Comparison of ENCODE assay signal across 2 cellular contexts in the genomic region with DNA sequence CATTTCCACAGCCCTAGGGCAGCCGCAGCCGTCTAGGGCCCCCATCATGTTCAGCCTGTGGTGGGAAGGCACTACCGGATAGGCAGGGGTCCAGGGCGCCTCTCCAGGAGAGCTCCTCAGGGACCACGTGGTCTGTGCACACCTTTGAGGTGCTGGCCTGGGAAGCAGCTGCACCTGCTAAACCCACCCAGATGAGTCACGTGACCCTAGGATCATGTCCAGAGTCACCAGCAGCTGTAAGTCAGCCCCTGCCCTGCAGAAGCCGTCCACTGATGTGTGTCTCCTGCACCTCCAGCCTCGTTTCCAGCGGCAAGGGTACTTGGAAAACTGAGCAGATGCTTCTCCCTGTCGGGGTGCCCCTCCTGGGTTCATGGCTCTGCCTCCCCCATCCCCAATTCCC.
TF ChIP-seq lines count a peak whose summit lies in the region.

No MANE protein-coding gene starts in this region.

TF ChIP-seq in HepG2, 621 proteins besides CTCF, POLR2A, EP300 and RAD21:
- TF ChIP-seq, protein P1, sequence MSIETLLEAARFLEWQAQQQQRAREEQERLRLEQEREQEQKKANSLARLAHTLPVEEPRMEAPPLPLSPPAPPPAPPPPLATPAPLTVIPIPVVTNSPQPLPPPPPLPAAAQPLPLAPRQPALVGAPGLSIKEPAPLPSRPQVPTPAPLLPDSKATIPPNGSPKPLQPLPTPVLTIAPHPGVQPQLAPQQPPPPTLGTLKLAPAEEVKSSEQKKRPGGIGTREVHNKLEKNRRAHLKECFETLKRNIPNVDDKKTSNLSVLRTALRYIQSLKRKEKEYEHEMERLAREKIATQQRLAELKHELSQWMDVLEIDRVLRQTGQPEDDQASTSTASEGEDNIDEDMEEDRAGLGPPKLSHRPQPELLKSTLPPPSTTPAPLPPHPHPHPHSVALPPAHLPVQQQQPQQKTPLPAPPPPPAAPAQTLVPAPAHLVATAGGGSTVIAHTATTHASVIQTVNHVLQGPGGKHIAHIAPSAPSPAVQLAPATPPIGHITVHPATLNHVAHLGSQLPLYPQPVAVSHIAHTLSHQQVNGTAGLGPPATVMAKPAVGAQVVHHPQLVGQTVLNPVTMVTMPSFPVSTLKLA (IDR thresholded peaks at IDR 0.05) = peak; percentile 33; the same call in 1 of the 2 replicates
- TF ChIP-seq ZNF207 (IDR thresholded peaks at IDR 0.05; ENCODE audit: borderline replicate concordance) = no peak
- TF ChIP-seq MEIS1 (CRISPR knock-in tag; IDR thresholded peaks at IDR 0.05; ENCODE audit: borderline replicate concordance) = no peak
- no peak for TF ChIP-seq ZNF614 (CRISPR knock-in tag; IDR thresholded peaks at IDR 0.05; ENCODE audit: borderline replicate concordance)
- TF ChIP-seq, protein P2, sequence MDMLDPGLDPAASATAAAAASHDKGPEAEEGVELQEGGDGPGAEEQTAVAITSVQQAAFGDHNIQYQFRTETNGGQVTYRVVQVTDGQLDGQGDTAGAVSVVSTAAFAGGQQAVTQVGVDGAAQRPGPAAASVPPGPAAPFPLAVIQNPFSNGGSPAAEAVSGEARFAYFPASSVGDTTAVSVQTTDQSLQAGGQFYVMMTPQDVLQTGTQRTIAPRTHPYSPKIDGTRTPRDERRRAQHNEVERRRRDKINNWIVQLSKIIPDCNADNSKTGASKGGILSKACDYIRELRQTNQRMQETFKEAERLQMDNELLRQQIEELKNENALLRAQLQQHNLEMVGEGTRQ (IDR thresholded peaks at IDR 0.05; ENCODE audit: low read depth, low read length) = peak; percentile 75
- TF ChIP-seq, protein P2 (CRISPR knock-in tag; IDR thresholded peaks at IDR 0.05; ENCODE audit: borderline replicate concordance) = no peak
- peak; percentile 67; the same call in 1 of the 2 replicates for TF ChIP-seq RAD51 (IDR thresholded peaks at IDR 0.05; ENCODE audit: borderline replicate concordance)

TF ChIP-seq in H1, 55 proteins besides CTCF, POLR2A, EP300 and RAD21:
- no peak for TF ChIP-seq TCF12 (IDR thresholded peaks at IDR 0.05; ENCODE audit: low read depth, low read length)
- no peak for TF ChIP-seq TAF7 (optimal IDR thresholded peaks at IDR 0.05; ENCODE audit: borderline replicate concordance, low read depth, low read length)
- no peak for TF ChIP-seq NANOG (IDR thresholded peaks at IDR 0.05; ENCODE audit: insufficient read depth, low read depth, low read length, poor library complexity, severe bottlenecking)
- TF ChIP-seq JUN (IDR thresholded peaks at IDR 0.05; ENCODE audit: low read depth, low read length) = no peak
- no peak for TF ChIP-seq ZNF274 (IDR thresholded peaks at IDR 0.05; ENCODE audit: borderline replicate concordance, extremely low read depth, low read length)
- TF ChIP-seq TAF1 (IDR thresholded peaks at IDR 0.05; ENCODE audit: low read depth, low read length) = no peak
- TF ChIP-seq CEBPB (IDR thresholded peaks at IDR 0.05; ENCODE audit: low read depth, low read length) = no peak
- TF ChIP-seq CHD1 (IDR thresholded peaks at IDR 0.05; ENCODE audit: low read depth, low read length) = no peak
- no peak for TF ChIP-seq CREB1 (IDR thresholded peaks at IDR 0.05)
- TF ChIP-seq KDM1A (IDR thresholded peaks at IDR 0.05; ENCODE audit: borderline replicate concordance, low read length) = no peak
- no peak for TF ChIP-seq JUND (IDR thresholded peaks at IDR 0.05; ENCODE audit: low read length)
- TF ChIP-seq SUZ12 (IDR thresholded peaks at IDR 0.05; ENCODE audit: low read length) = no peak
- TF ChIP-seq GTF2F1 (IDR thresholded peaks at IDR 0.05; ENCODE audit: borderline replicate concordance, low read depth, low read length) = no peak
TF ChIP-seq in H1: peak in this region for 0.
